8 cellular contexts compared by ENCODE assay signal in genomic region chr5:141664733-141665461, GRCh38. TPM values are rescaled to one million over a fixed set of nuclear protein-coding genes. Genes with fewer than 3 reads are reported as not detected.
DNase-seq lines count a peak whose midpoint lies in the region; ATAC-seq, FAIRE-seq and TF ChIP-seq lines count a peak whose summit lies in the region.

No MANE protein-coding gene starts in this region.

- no peak for TF ChIP-seq POLR2A in vagina (IDR thresholded peaks at IDR 0.05)

- H3K27ac ChIP-seq in RWPE2 (ENCODE audit: poor library complexity, severe bottlenecking) (no peak overlapping the region), vagina (no peak overlapping the region)

- no peaks in the 10 kb centered on the region for H3K9me3 ChIP-seq in RWPE2 (ENCODE audit: severe bottlenecking)
- H3K9me3 ChIP-seq in vagina: no peaks in the 10 kb centered on the region

- no peak for FAIRE-seq in HTR-8/SVneo (lab: Jason Lieb, UNC)

- peaks cover 61% of the 10 kb centered on the region for H3K36me3 ChIP-seq in RWPE2 (ENCODE audit: low read depth)
- no peaks in the 10 kb centered on the region for H3K36me3 ChIP-seq in vagina

- TF ChIP-seq CTCF in RWPE2 (IDR thresholded peaks at IDR 0.05; ENCODE audit: poor library complexity, severe bottlenecking) (peak; percentile 98), vagina (IDR thresholded peaks at IDR 0.05) (peak; percentile 79 to 89 (median 83))

- intact Hi-C loops in posterior vena cava (cut with DNase I): no loop called here
- intact Hi-C loops in vagina (cut with DNase I): no loop called here

- H3K27me3 ChIP-seq in RWPE2 (ENCODE audit: insufficient read depth, poor library complexity, severe bottlenecking) (no peaks in the 10 kb centered on the region), vagina (no peaks in the 10 kb centered on the region)

- H3K4me3 ChIP-seq in RWPE2 (ENCODE audit: severe bottlenecking): no peak overlapping the region
- no peak overlapping the region for H3K4me3 ChIP-seq in vagina

- H3K4me1 ChIP-seq in RWPE2 (ENCODE audit: insufficient read depth, poor library complexity, severe bottlenecking): no peaks in the 10 kb centered on the region
- no peaks in the 10 kb centered on the region for H3K4me1 ChIP-seq in vagina

- peak; percentile 93 for ATAC-seq in GM21515 (IDR thresholded peaks at IDR 0.05; ENCODE audit: unreplicated experiment)
- ATAC-seq in RWPE2 (ENCODE audit: low read depth): peak; percentile 89

- DNase-seq in Daoy (ENCODE audit: low read depth) (peak; percentile 76), HTR-8/SVneo (ENCODE audit: insufficient read length, low spot score) (peak; percentile 76), RWPE2 (ENCODE audit: low spot score) (no peak), germinal center (ENCODE audit: low spot score) (peak; percentile 83), posterior vena cava (ENCODE audit: low spot score) (peak; percentile 94), vagina (ENCODE audit: extremely low spot score in 2 of 2) (no peak)
- peak; percentile 65 for DNase-seq in activated effector memory CD4-positive, alpha-beta T cell treated with Interleukin-2 at 50 U/mL for 16 hours

RNA-seq across cellular contexts. Expression of gene FCHSD1, which starts 13.7 kb away (rescaled TPM):
- 7.5 and 13.2 TPM in 2 replicates for total RNA-seq in Daoy (2014; rRNA removed; shearing (Covaris generic))
- total RNA-seq in posterior vena cava (10 to 100 TPM; 11.6 to 13.6 TPM), vagina (42.2 TPM)

RNA-seq across cellular contexts. Expression of gene ARAP3, which starts 17.1 kb away (rescaled TPM):
- 1.7 and 3.0 TPM in 2 replicates for total RNA-seq in Daoy (2014; rRNA removed; shearing (Covaris generic))
- total RNA-seq in posterior vena cava (10 to 100 TPM; 14.7 to 18.8 TPM), vagina (13.3 TPM)

RNA-seq across cellular contexts. Expression of gene RELL2, which starts 28.1 kb away (rescaled TPM):
- 2.6 and 3.4 TPM in 2 replicates for total RNA-seq in Daoy (2014; rRNA removed; shearing (Covaris generic))
- total RNA-seq in posterior vena cava (1 to 10 TPM; 2.5 to 3.0 TPM), vagina (5.6 TPM)

RNA-seq across cellular contexts. Expression of gene HDAC3, which starts 28.2 kb away (rescaled TPM):
- 62.0 and 62.6 TPM in 2 replicates for total RNA-seq in Daoy (2014; rRNA removed; shearing (Covaris generic))
- total RNA-seq in posterior vena cava: 10 to 100 TPM; 30.3 to 34.7 TPM
- total RNA-seq in vagina: 44.7 TPM

RNA-seq across cellular contexts. Expression of gene DIAPH1, which starts 46.1 kb away (rescaled TPM):
- total RNA-seq in Daoy (2014; rRNA removed; shearing (Covaris generic)): 40.7 and 43.5 TPM in 2 replicates
- total RNA-seq in posterior vena cava: 10 to 100 TPM; 52.3 to 83.8 TPM
- 64.1 TPM for total RNA-seq in vagina

Comparison
In these comparisons a context has a peak if more than half of its experiments do, and no peak if none do; other contexts are left out.
1. DNase-seq: peak in Daoy (single experiment), HTR-8/SVneo (single experiment), activated effector memory CD4-positive, alpha-beta T cell treated with Interleukin-2 at 50 U/mL for 16 hours (single experiment), germinal center (single experiment) and posterior vena cava (single experiment); none in RWPE2 (single experiment) and vagina (0 of 2).